12 cellular contexts compared by ENCODE assay signal in the genomic region with DNA sequence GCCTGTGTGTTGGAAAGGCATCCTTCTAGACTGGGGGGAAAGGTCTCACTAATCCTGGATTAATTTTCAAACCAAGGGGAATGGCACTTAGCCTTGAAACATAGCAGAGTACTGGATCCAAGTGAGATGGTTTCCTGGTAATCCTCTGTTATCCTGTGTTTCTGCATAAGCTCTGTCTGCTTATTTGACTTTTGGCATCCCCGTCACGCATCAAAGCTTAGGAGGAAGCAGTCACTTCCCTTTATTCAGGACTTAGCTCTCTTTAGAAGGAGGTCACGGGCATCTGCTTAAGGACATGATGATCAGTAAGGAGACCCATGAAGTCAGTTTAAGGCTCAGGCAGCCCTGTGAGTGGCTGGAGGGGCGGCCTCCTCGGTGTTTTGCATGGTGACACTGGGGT. TPM values are rescaled to one million over a fixed set of nuclear protein-coding genes. Genes with fewer than 3 reads are reported as not detected.
A peak's percentile ranks its signal among the peaks of the same experiment; 100 is the strongest.
DNase-seq lines count a peak whose midpoint lies in the region; ATAC-seq and TF ChIP-seq lines count a peak whose summit lies in the region.
"Had no signal": no experiment of that assay in that cellular context is flagged by ENCODE, and none has a peak within 500 bp of the region (broad histone marks: within the 10 kb centered on the region; RNA-seq: fewer than 3 reads in every experiment).

No MANE protein-coding gene starts in this region.

- H3K27ac Mint-ChIP-seq in H9, result peak overlapping the region in 1 of 3 experiments; percentile 43; a peak in 1 of 7 replicates
- H3K27ac Mint-ChIP-seq: activated CD4-positive, alpha-beta memory T cell treated with anti-CD3 and anti-CD28 coated beads, Interleukin-2, amount 10 ng/mL, durations not matched to agents 7 days and 5 days had no signal

- H3K27me3 Mint-ChIP-seq in H9 (ENCODE audit: low read depth), result no peaks in the 10 kb centered on the region; the same call in 1 of the 2 replicates
- H3K27me3 Mint-ChIP-seq: activated CD4-positive, alpha-beta memory T cell treated with anti-CD3 and anti-CD28 coated beads, Interleukin-2, amount 10 ng/mL, durations not matched to agents 7 days and 5 days had no signal

- no TSS peak for BruUV-seq in Panc1 (replicated peaks; lab: Mats Ljungman, UMichigan)

- H2AFZ ChIP-seq in H9 (ENCODE audit: low read length), result no peak overlapping the region

- TF ChIP-seq EP300 in gastroesophageal sphincter (IDR thresholded peaks at IDR 0.05), result no peak

- no peaks in the 10 kb centered on the region for H3K79me1 ChIP-seq in H9 (ENCODE audit: insufficient read depth, low read depth, low read length, poor library complexity, severe bottlenecking)

- H4K8ac ChIP-seq in H9 (replicated peaks; ENCODE audit: insufficient read length, low read depth, low read length), result no peak overlapping the region

- no peak overlapping the region for H4K5ac ChIP-seq in H9 (ENCODE audit: insufficient read length, low read depth, low read length)

- peak overlapping the region; percentile 34 to 88 (median 82) for H3K27ac ChIP-seq in BLaER1 treated with 17β-estradiol and CSF1 and Interleukin-3, amounts not matched to agents 10 nM and 100 nM
- H3K27ac ChIP-seq in Panc1 (ENCODE audit: low read length) (peak overlapping the region; percentile 52), gastroesophageal sphincter (peak overlapping the region; percentile 82 to 90 (median 88)), H9 (ENCODE audit: insufficient read length, low read depth, low read length) (no peak overlapping the region)

- CTCF ChIA-PET in Panc1 (lab: Charles Lee), result no interaction called here

- no peak overlapping the region for H3K4ac ChIP-seq in H9 (ENCODE audit: low read depth, low read length)

- H3K23ac ChIP-seq in H9 (ENCODE audit: insufficient read length, low read depth, low read length), result no peak overlapping the region

- H3K36me3 Mint-ChIP-seq in H9 (ENCODE audit: insufficient read depth in 1 of 3, low read depth in 3 of 3), result peaks cover 0 to 4% (median 0%) of the 10 kb centered on the region in 3 experiments; a peak in 3 of 7 replicates

- peaks cover 49 to 99% (median 87%) of the 10 kb centered on the region in 10 experiments for H3K4me1 ChIP-seq in BLaER1 treated with 17β-estradiol and CSF1 and Interleukin-3, amounts not matched to agents 10 nM and 100 nM
- H3K4me1 ChIP-seq in Panc1 (ENCODE audit: control insufficient read depth, insufficient read depth, low read length) (peaks cover 45% of the 10 kb centered on the region), gastroesophageal sphincter (peaks cover 30 to 100% (median 62%) of the 10 kb centered on the region in 3 donors), H9 (ENCODE audit: insufficient read depth, low read length) (no peaks in the 10 kb centered on the region; the same call in 1 of the 2 replicates)

- H2BK120ac ChIP-seq in H9 (ENCODE audit: low read depth, low read length, poor library complexity, severe bottlenecking), result no peak overlapping the region

- peaks cover 0 to 32% (median 7%) of the 10 kb centered on the region in 11 experiments; a peak in 11 of 22 replicates for H3K36me3 ChIP-seq in BLaER1 treated with 17β-estradiol and CSF1 and Interleukin-3, amounts not matched to agents 10 nM and 100 nM
- H3K36me3 ChIP-seq in Panc1 (ENCODE audit: control insufficient read depth, insufficient read depth, low read length), result no peaks in the 10 kb centered on the region; the same call in 1 of the 2 replicates
- H3K36me3 ChIP-seq in gastroesophageal sphincter, result peaks cover 0 to 10% of the 10 kb centered on the region in 2 donors

- no peak overlapping the region for H2BK12ac ChIP-seq in H9 (ENCODE audit: insufficient read length, low read depth, low read length)

- H3K4me3 Mint-ChIP-seq in H9, result 0 out of 5 replicates have a peak overlapping the region, but pooled peaks of 1 of the 2 experiments have one; percentile 8
- H3K4me3 Mint-ChIP-seq: activated CD4-positive, alpha-beta memory T cell treated with anti-CD3 and anti-CD28 coated beads, Interleukin-2, amount 10 ng/mL, durations not matched to agents 7 days and 5 days had no signal

- no peak overlapping the region for H3K18ac ChIP-seq in H9 (ENCODE audit: insufficient read length, low read depth, low read length)

- H4K20me1 ChIP-seq in BLaER1 treated with 17β-estradiol and CSF1 and Interleukin-3, amounts not matched to agents 10 nM and 100 nM, result no peaks in the 10 kb centered on the region
- no peaks in the 10 kb centered on the region for H4K20me1 ChIP-seq in H9 (ENCODE audit: control insufficient read depth, insufficient read depth, insufficient read length)

- in situ Hi-C loops in Panc1 (cut with HindIII; ENCODE audit: low pct_unique_long_range_greater_than_20kb, low sequenced_read_pairs), result no loop called here

- no peak overlapping the region for H3T11ph ChIP-seq in H9 (ENCODE audit: low read length)

- peaks cover 0 to 11% (median 0%) of the 10 kb centered on the region in 11 experiments; a peak in 6 of 22 replicates for H3K9me3 ChIP-seq in BLaER1 treated with 17β-estradiol and CSF1 and Interleukin-3, amounts not matched to agents 10 nM and 100 nM (replicated peaks in 1 of 11)
- no peaks in the 10 kb centered on the region for H3K9me3 ChIP-seq in Panc1 (ENCODE audit: control insufficient read depth, insufficient read depth, low read depth, low read length)
- no peaks in the 10 kb centered on the region for H3K9me3 ChIP-seq in gastroesophageal sphincter
- no peaks in the 10 kb centered on the region for H3K9me3 ChIP-seq in H9 (ENCODE audit: control insufficient read depth, low read depth, low read length)

- no peak overlapping the region for H3K56ac ChIP-seq in H9 (ENCODE audit: insufficient read length, low read depth, low read length)

- no peaks in the 10 kb centered on the region for H3K9me3 Mint-ChIP-seq in H9
- H3K9me3 Mint-ChIP-seq: activated CD4-positive, alpha-beta memory T cell treated with anti-CD3 and anti-CD28 coated beads, Interleukin-2, amount 10 ng/mL, durations not matched to agents 7 days and 5 days had no signal

- H3K14ac ChIP-seq in H9 (ENCODE audit: insufficient read depth, low read length), result no peak overlapping the region

- no peak for TF ChIP-seq POLR2A in gastroesophageal sphincter (IDR thresholded peaks at IDR 0.05)

- H2BK20ac ChIP-seq in H9 (ENCODE audit: low read depth, low read length, poor library complexity, severe bottlenecking), result no peak overlapping the region

- 18 to 50% methylated on average over 2 of the region's 5 CpGs for WGBS in gastroesophageal sphincter (ENCODE audit: low coverage in 1 of 2), 2 donors
- no CpG with 5 or more reads among the region's 5 CpGs for WGBS in H9 (ENCODE audit: extremely low coverage, insufficient read length, low lambda C conversion rate)

- H3K4me1 Mint-ChIP-seq in H9, result peaks cover 8 to 9% of the 10 kb centered on the region in 2 experiments
- H3K4me1 Mint-ChIP-seq: activated CD4-positive, alpha-beta memory T cell treated with anti-CD3 and anti-CD28 coated beads, Interleukin-2, amount 10 ng/mL, durations not matched to agents 7 days and 5 days had no signal

- no peaks in the 10 kb centered on the region for H3K79me2 ChIP-seq in H9 (ENCODE audit: insufficient read depth, low read length)

- no peak overlapping the region for H2BK5ac ChIP-seq in H9 (ENCODE audit: insufficient read length, low read length)

- no peak overlapping the region for H2AK5ac ChIP-seq in H9 (ENCODE audit: insufficient read length, low read length)

- H3K27me3 ChIP-seq in BLaER1 treated with 17β-estradiol and CSF1 and Interleukin-3, amounts not matched to agents 10 nM and 100 nM, result no peaks in the 10 kb centered on the region
- no peaks in the 10 kb centered on the region for H3K27me3 ChIP-seq in Panc1 (ENCODE audit: control insufficient read depth, insufficient read depth, low read length)
- no peaks in the 10 kb centered on the region for H3K27me3 ChIP-seq in gastroesophageal sphincter
- no peaks in the 10 kb centered on the region for H3K27me3 ChIP-seq in H9 (ENCODE audit: insufficient read depth, low read length)

- POLR2A ChIA-PET in Panc1 (lab: Charles Lee), result interaction anchor here (0.6 kb wide), 1 partner anchor 139 kb away, joined by 6 read pairs; no protein-coding TSS in a partner anchor

- H4K91ac ChIP-seq in H9 (ENCODE audit: insufficient read length, low read depth, low read length), result no peak overlapping the region

- H3K23me2 ChIP-seq in H9 (ENCODE audit: insufficient read length, low read depth, low read length, poor library complexity, severe bottlenecking), result no peaks in the 10 kb centered on the region

- no peak overlapping the region for H2BK15ac ChIP-seq in H9 (ENCODE audit: low read depth, low read length)

- no peak for ATAC-seq in Panc1
- ATAC-seq in gastroesophageal sphincter, result no peak
- no peak for ATAC-seq in HG02763 (IDR thresholded peaks at IDR 0.05; ENCODE audit: unreplicated experiment)

- TF ChIP-seq CTCF in Panc1 (IDR thresholded peaks at IDR 0.05) (no peak), gastroesophageal sphincter (IDR thresholded peaks at IDR 0.05) (no peak), H9 (conservative IDR thresholded peaks at IDR 0.05) (no peak)

- DNase-seq in Panc1 (ENCODE audit: low read depth, low spot score) (no peak), pons (ENCODE audit: low spot score) (peak; percentile 76), NCI-H510A (lab: John Stamatoyannopoulos, UW) (no peak), H9 (no peak)
- no peak for DNase-seq in stimulated activated CD8-positive, alpha-beta memory T cell treated with anti-CD3 and anti-CD28 coated beads, Interleukin-4, amount 100 ng/mL, for 48 hours
- DNase-seq: activated CD4-positive, alpha-beta memory T cell treated with anti-CD3 and anti-CD28 coated beads, Interleukin-2, amount 10 ng/mL, durations not matched to agents 7 days and 5 days; NCI-H1048; occipital lobe; RPMI8226 had no signal

- intact Hi-C loops in Panc1 (cut with micrococcal nuclease; ENCODE audit: unreplicated experiment), result no loop called here

- H3K9ac ChIP-seq in BLaER1 treated with 17β-estradiol and CSF1 and Interleukin-3, amounts not matched to agents 10 nM and 100 nM, result peak overlapping the region; percentile 9 to 75 (median 67)
- H3K9ac ChIP-seq in H9 (ENCODE audit: extremely low read depth, insufficient read length, low read length), result no peak overlapping the region

- H3K4me3 ChIP-seq in BLaER1 treated with 17β-estradiol and CSF1 and Interleukin-3, amounts not matched to agents 10 nM and 100 nM, result peak overlapping the region in 5 of 10 experiments; percentile 10 to 42 (median 28); a peak in 3 of 20 replicates
- H3K4me3 ChIP-seq in Panc1 (ENCODE audit: low read depth in 2 of 2, low read length in 2 of 2) (no peak overlapping the region), gastroesophageal sphincter (no peak overlapping the region)

- H3K4me2 ChIP-seq in BLaER1 treated with 17β-estradiol and CSF1 and Interleukin-3, amounts not matched to agents 10 nM and 100 nM, result peak overlapping the region; percentile 77 to 97 (median 93)
- H3K4me2 ChIP-seq in H9 (ENCODE audit: insufficient read depth, insufficient read length, low read length), result no peak overlapping the region

RNA-seq across cellular contexts. Expression of a gene that starts 30.0 kb away (rescaled TPM):
- total RNA-seq in Panc1 (2021; ENCODE audit: unreplicated experiment), result 199 TPM
- polyA plus RNA-seq in Panc1 (2012; ENCODE audit: insufficient read length), result 415 TPM
- total RNA-seq in gastroesophageal sphincter, result 10 to 100 TPM; 51.9 to 66.7 (median 58.1) TPM
- total RNA-seq in H9 (2021), result 7.7 and 7.8 TPM in 2 replicates
